Comparison of ENCODE assay signal across 11 cellular contexts in the genomic region with DNA sequence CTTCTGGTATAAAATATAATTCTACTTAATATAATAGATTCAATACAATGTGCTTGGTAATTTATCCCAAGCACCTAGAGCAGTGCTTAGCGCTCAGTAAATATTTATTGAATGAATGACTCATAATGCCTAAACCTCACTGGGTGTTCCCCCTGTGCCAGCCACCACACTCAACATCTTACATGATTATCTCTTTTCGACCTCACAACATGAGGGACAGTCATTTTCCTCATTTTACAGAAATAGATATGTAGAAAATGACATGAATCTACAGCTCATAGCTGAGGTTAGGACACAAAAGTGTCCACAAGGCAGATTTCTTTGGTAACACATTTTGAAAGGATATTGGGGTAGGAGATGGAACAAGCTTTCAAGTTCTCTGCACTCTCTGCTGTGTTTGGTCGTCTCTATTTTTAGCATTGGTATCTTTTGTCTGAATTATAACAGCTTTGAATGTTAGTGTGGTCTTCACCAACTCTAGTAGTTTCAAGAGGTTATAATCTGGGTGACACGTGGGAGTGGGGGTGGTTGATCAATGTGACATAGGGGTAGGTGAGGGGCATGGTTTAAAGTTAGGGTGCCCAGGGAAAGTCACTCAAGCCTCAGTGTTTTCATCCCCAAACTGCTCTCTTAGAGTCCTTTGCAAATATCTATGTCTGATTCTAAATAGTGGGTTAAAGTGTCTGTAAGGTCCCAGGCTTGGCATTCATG. TPM values are rescaled to one million over a fixed set of nuclear protein-coding genes. Genes with fewer than 3 reads are reported as not detected.
A peak's percentile ranks its signal among the peaks of the same experiment; 100 is the strongest.
DNase-seq lines count a peak whose midpoint lies in the region; ATAC-seq and TF ChIP-seq lines count a peak whose summit lies in the region.
"Had no signal": no experiment of that assay in that cellular context is flagged by ENCODE, and none has a peak within 500 bp of the region (broad histone marks: within the 10 kb centered on the region; RNA-seq: fewer than 3 reads in every experiment).

No MANE protein-coding gene starts in this region.

- no peak overlapping the region for H3K9ac ChIP-seq in liver (ENCODE audit: low read depth in 1 of 2, low read length in 2 of 2)

- peaks cover 3% of the 10 kb centered on the region; the same call in 1 of the 2 replicates for H3K9me3 Mint-ChIP-seq in HFFc6

- no peaks in the 10 kb centered on the region for H3K4me1 ChIP-seq in liver (ENCODE audit: control insufficient read depth in 4 of 4, insufficient read depth in 4 of 4, low read length in 3 of 4)

- H3K27me3 Mint-ChIP-seq in HFFc6 (ENCODE audit: insufficient read depth) = peaks cover 21% of the 10 kb centered on the region
- H3K27me3 Mint-ChIP-seq: activated naive CD8-positive, alpha-beta T cell treated with anti-CD3 and anti-CD28 coated beads, Interleukin-2, amount 10 ng/mL, durations not matched to agents 7 days and 5 days had no signal

- TF ChIP-seq CTCF in liver (IDR thresholded peaks at IDR 0.05; ENCODE audit: low read depth, low read length, missing input control) (no peak), HFFc6 (IDR thresholded peaks at IDR 0.05) (no peak)

- peaks cover 0 to 4% (median 1%) of the 10 kb centered on the region in 4 donors for H3K36me3 ChIP-seq in liver (ENCODE audit: control insufficient read depth in 4 of 4, insufficient read depth in 3 of 4, low read depth in 1 of 4, low read length in 3 of 4)

- no peak overlapping the region for H3K27ac Mint-ChIP-seq in HFFc6
- H3K27ac Mint-ChIP-seq: activated naive CD8-positive, alpha-beta T cell treated with anti-CD3 and anti-CD28 coated beads, Interleukin-2, amount 10 ng/mL, durations not matched to agents 7 days and 5 days had no signal

- H3K4me3 ChIP-seq in liver (ENCODE audit: low read depth in 1 of 3, low read length in 3 of 3) = no peak overlapping the region

- no peak for DNase-seq in HFFc6
- no peak for DNase-seq in NAMALWA (ENCODE audit: low spot score)
- DNase-seq: activated naive CD8-positive, alpha-beta T cell treated with anti-CD3 and anti-CD28 coated beads, Interleukin-2, amount 10 ng/mL, durations not matched to agents 7 days and 5 days; GF-D8; islet precursor cell; NCI-H510A treated with DMSO at 0.1 percent for 48 hours had no signal

- peak; percentile 92 for ATAC-seq in GM18511 (IDR thresholded peaks at IDR 0.05; ENCODE audit: unreplicated experiment)
- ATAC-seq in GM21381 (IDR thresholded peaks at IDR 0.05; ENCODE audit: unreplicated experiment) = peak; percentile 81
- ATAC-seq in HG03558 (IDR thresholded peaks at IDR 0.05; ENCODE audit: extremely low read depth, unreplicated experiment) = peak; percentile 80
- ATAC-seq in HG03039 (IDR thresholded peaks at IDR 0.05; ENCODE audit: unreplicated experiment) = no peak

- H3K4me1 Mint-ChIP-seq in HFFc6 (ENCODE audit: low read depth) = peaks cover 20% of the 10 kb centered on the region

- H3K27ac ChIP-seq in liver (ENCODE audit: low read depth in 1 of 2, low read length in 2 of 2) = no peak overlapping the region

- no peak for TF ChIP-seq RAD21 in liver (IDR thresholded peaks at IDR 0.05)

- H3K27me3 ChIP-seq in liver (ENCODE audit: control insufficient read depth in 4 of 4, insufficient read depth in 4 of 4, low read length in 3 of 4) = no peaks in the 10 kb centered on the region

- H3K36me3 Mint-ChIP-seq in HFFc6 (ENCODE audit: low read depth) = peaks cover 3% of the 10 kb centered on the region; the same call in 1 of the 2 replicates

- WGBS in liver = 84% methylated on average over 4 of the region's 4 CpGs

- no peaks in the 10 kb centered on the region for H3K9me3 ChIP-seq in liver (ENCODE audit: control insufficient read depth in 4 of 4, low read length in 3 of 4)

- H3K4me3 Mint-ChIP-seq in HFFc6 = no peak overlapping the region
- H3K4me3 Mint-ChIP-seq: activated naive CD8-positive, alpha-beta T cell treated with anti-CD3 and anti-CD28 coated beads, Interleukin-2, amount 10 ng/mL, durations not matched to agents 7 days and 5 days had no signal

TF ChIP-seq in liver, 16 proteins besides CTCF, POLR2A, EP300 and RAD21:
- TF ChIP-seq HNF4G (IDR thresholded peaks at IDR 0.05) = no peak
- no peak for TF ChIP-seq GABPA (IDR thresholded peaks at IDR 0.05 in 1 of 2, conservative IDR thresholded peaks at IDR 0.05 in 1 of 2)
- TF ChIP-seq RXRA (IDR thresholded peaks at IDR 0.05) = no peak
- peak; percentile 22 to 32 for TF ChIP-seq JUND (IDR thresholded peaks at IDR 0.05)
- no peak for TF ChIP-seq NR2F2 (IDR thresholded peaks at IDR 0.05)
- no peak for TF ChIP-seq SP1 (IDR thresholded peaks at IDR 0.05)

RNA-seq across cellular contexts. Expression of a gene that starts 9.8 kb away (rescaled TPM):
- total RNA-seq in liver = 10 to 100 TPM; 10.1 to 48.4 TPM
- polyA plus RNA-seq in liver = 10 to 100 TPM; 21.1 to 21.6 TPM
- under 1 TPM in 4 of 6 experiments, not detected in 2; 0.03 to 0.14 (median 0.06) TPM for total RNA-seq in HFFc6 (2021; fragmentation: NEBNext Ultra II Directional; extraction: Animal tissue kit (Norgen Biotek cat#: 25700))

RNA-seq across cellular contexts. Expression of a gene that starts 37.6 kb away (rescaled TPM):
- 100 to 1,000 TPM; 158 to 178 TPM for total RNA-seq in liver
- polyA plus RNA-seq in liver = 100 to 1,000 TPM; 181 to 314 TPM
- total RNA-seq in HFFc6 (2021; fragmentation: NEBNext Ultra II Directional; extraction: Animal tissue kit (Norgen Biotek cat#: 25700)) = 100 to 1,000 TPM; 425 to 713 (median 651) TPM

RNA-seq across cellular contexts. Expression of a gene that starts 51.9 kb away (rescaled TPM):
- total RNA-seq in liver = 100 to 1,000 TPM; 106 to 111 TPM
- polyA plus RNA-seq in liver = 100 to 1,000 TPM; 200 to 303 TPM
- total RNA-seq in HFFc6 (2021; fragmentation: NEBNext Ultra II Directional; extraction: Animal tissue kit (Norgen Biotek cat#: 25700)) = 100 to 1,000 TPM; 590 to 686 (median 637) TPM

Comparison
In these comparisons a context has a peak if more than half of its experiments do, and no peak if none do; other contexts are left out.
1. RNA of a gene that starts 9.8 kb away (total RNA-seq): 10.1 to 48.4 TPM in liver; 0.03 to 0.14 TPM in HFFc6; every median in the first group is over 4 times any median in the second.
2. RNA of a gene that starts 51.9 kb away (total RNA-seq): 590 to 686 TPM in HFFc6; 106 to 111 TPM in liver; every median in the first group is over 4 times any median in the second.